1 cellular context compared by ENCODE assay signal in the genomic region with DNA sequence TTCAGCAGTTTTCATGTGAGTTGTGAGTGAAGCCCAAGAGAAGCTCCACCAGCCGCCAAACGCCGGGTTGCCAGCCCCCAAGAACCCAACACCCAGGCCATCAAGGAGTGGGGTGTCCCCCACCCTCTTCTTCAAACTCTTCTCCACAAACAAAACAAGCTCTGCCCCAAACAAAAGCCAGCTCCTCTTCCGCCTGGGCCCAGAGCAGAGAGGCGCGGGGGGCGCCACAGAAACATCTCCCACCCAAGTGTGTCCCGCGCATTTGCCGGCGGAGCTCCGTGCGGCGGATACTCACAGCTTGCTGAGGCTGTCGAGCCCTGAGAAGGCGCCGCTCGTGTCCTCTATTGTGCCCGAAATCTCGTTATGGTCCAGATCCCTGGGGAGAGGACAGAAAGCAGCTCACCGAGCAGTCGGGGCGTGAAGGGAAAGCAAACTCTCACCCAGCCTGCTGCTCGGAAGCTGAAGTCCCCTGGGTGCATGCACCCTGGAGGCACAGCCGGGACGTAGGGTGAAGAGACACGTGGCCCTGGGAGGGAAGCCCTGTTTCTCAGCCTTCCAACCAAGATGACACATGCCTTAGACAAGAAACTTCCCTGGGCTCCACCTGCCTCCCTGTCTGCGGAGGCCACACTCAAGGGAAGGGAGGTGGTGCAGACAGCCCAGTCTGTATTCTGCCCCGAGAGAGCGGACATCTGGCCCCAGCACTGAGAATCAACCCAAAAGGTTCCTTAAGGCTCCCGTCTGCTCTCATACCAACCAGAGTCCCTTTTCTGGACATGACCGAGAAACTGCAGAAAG.
TF ChIP-seq lines count a peak whose summit lies in the region.

No MANE protein-coding gene starts in this region.

TF ChIP-seq in WTC11, 78 proteins besides CTCF, POLR2A, EP300 and RAD21 (continued from another document):
- TF ChIP-seq, protein P1, sequence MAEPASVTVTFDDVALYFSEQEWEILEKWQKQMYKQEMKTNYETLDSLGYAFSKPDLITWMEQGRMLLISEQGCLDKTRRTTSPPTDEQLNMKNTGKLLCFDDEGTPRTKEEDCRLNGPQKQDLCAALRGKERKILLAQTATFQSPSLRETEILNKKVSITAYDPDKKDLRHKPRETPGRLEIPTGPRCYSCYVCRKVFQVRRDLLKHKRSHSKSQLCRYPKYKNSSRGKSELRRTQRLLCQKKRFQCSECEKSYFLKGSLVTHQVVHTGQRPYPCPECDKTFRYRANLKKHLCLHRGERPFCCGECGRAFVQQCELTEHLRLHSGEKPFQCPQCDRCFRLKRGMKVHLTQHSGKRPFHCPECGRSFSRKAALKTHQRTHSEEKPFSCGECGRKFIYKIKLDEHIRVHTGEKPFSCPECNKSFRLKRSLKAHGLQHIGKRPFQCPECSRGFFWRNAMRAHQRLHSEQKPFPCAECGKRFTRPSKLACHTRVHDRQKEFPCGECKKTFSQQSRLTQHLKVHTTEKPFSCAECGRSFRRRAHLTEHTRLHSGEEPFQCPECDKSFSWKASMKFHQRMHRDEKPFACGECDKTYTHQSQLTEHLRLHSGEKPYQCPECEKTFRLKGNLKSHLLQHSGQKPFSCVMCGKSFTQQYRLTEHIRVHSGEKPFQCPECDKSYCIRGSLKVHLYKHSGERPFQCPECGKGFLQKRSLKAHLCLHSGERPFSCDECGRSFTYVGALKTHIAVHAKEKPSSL (CRISPR knock-in tag; conservative IDR thresholded peaks at IDR 0.05) = no peak
- no peak for TF ChIP-seq ZNF232 (CRISPR knock-in tag; IDR thresholded peaks at IDR 0.05)
- TF ChIP-seq, protein P2, sequence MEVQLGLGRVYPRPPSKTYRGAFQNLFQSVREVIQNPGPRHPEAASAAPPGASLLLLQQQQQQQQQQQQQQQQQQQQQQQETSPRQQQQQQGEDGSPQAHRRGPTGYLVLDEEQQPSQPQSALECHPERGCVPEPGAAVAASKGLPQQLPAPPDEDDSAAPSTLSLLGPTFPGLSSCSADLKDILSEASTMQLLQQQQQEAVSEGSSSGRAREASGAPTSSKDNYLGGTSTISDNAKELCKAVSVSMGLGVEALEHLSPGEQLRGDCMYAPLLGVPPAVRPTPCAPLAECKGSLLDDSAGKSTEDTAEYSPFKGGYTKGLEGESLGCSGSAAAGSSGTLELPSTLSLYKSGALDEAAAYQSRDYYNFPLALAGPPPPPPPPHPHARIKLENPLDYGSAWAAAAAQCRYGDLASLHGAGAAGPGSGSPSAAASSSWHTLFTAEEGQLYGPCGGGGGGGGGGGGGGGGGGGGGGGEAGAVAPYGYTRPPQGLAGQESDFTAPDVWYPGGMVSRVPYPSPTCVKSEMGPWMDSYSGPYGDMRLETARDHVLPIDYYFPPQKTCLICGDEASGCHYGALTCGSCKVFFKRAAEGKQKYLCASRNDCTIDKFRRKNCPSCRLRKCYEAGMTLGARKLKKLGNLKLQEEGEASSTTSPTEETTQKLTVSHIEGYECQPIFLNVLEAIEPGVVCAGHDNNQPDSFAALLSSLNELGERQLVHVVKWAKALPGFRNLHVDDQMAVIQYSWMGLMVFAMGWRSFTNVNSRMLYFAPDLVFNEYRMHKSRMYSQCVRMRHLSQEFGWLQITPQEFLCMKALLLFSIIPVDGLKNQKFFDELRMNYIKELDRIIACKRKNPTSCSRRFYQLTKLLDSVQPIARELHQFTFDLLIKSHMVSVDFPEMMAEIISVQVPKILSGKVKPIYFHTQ (CRISPR knock-in tag; IDR thresholded peaks at IDR 0.05) = no peak
- no peak for TF ChIP-seq NFYB (CRISPR knock-in tag; conservative IDR thresholded peaks at IDR 0.05; ENCODE audit: low read depth)
- TF ChIP-seq, protein P3, sequence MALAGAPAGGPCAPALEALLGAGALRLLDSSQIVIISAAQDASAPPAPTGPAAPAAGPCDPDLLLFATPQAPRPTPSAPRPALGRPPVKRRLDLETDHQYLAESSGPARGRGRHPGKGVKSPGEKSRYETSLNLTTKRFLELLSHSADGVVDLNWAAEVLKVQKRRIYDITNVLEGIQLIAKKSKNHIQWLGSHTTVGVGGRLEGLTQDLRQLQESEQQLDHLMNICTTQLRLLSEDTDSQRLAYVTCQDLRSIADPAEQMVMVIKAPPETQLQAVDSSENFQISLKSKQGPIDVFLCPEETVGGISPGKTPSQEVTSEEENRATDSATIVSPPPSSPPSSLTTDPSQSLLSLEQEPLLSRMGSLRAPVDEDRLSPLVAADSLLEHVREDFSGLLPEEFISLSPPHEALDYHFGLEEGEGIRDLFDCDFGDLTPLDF (CRISPR knock-in tag; IDR thresholded peaks at IDR 0.05) = no peak
- no peak for TF ChIP-seq TEAD1 (CRISPR knock-in tag; IDR thresholded peaks at IDR 0.05)
- TF ChIP-seq, protein P4, sequence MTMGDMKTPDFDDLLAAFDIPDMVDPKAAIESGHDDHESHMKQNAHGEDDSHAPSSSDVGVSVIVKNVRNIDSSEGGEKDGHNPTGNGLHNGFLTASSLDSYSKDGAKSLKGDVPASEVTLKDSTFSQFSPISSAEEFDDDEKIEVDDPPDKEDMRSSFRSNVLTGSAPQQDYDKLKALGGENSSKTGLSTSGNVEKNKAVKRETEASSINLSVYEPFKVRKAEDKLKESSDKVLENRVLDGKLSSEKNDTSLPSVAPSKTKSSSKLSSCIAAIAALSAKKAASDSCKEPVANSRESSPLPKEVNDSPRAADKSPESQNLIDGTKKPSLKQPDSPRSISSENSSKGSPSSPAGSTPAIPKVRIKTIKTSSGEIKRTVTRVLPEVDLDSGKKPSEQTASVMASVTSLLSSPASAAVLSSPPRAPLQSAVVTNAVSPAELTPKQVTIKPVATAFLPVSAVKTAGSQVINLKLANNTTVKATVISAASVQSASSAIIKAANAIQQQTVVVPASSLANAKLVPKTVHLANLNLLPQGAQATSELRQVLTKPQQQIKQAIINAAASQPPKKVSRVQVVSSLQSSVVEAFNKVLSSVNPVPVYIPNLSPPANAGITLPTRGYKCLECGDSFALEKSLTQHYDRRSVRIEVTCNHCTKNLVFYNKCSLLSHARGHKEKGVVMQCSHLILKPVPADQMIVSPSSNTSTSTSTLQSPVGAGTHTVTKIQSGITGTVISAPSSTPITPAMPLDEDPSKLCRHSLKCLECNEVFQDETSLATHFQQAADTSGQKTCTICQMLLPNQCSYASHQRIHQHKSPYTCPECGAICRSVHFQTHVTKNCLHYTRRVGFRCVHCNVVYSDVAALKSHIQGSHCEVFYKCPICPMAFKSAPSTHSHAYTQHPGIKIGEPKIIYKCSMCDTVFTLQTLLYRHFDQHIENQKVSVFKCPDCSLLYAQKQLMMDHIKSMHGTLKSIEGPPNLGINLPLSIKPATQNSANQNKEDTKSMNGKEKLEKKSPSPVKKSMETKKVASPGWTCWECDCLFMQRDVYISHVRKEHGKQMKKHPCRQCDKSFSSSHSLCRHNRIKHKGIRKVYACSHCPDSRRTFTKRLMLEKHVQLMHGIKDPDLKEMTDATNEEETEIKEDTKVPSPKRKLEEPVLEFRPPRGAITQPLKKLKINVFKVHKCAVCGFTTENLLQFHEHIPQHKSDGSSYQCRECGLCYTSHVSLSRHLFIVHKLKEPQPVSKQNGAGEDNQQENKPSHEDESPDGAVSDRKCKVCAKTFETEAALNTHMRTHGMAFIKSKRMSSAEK (CRISPR knock-in tag; IDR thresholded peaks at IDR 0.05; ENCODE audit: borderline replicate concordance) = no peak
- TF ChIP-seq, protein P5, sequence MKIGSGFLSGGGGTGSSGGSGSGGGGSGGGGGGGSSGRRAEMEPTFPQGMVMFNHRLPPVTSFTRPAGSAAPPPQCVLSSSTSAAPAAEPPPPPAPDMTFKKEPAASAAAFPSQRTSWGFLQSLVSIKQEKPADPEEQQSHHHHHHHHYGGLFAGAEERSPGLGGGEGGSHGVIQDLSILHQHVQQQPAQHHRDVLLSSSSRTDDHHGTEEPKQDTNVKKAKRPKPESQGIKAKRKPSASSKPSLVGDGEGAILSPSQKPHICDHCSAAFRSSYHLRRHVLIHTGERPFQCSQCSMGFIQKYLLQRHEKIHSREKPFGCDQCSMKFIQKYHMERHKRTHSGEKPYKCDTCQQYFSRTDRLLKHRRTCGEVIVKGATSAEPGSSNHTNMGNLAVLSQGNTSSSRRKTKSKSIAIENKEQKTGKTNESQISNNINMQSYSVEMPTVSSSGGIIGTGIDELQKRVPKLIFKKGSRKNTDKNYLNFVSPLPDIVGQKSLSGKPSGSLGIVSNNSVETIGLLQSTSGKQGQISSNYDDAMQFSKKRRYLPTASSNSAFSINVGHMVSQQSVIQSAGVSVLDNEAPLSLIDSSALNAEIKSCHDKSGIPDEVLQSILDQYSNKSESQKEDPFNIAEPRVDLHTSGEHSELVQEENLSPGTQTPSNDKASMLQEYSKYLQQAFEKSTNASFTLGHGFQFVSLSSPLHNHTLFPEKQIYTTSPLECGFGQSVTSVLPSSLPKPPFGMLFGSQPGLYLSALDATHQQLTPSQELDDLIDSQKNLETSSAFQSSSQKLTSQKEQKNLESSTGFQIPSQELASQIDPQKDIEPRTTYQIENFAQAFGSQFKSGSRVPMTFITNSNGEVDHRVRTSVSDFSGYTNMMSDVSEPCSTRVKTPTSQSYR (CRISPR knock-in tag; IDR thresholded peaks at IDR 0.05) = no peak
- TF ChIP-seq NFE2L1 (CRISPR knock-in tag; IDR thresholded peaks at IDR 0.05) = no peak
- TF ChIP-seq RORB (CRISPR knock-in tag; IDR thresholded peaks at IDR 0.05) = no peak
- TF ChIP-seq ZNF263 (CRISPR knock-in tag; IDR thresholded peaks at IDR 0.05; ENCODE audit: low read depth) = no peak
- no peak for TF ChIP-seq PRRX2 (CRISPR knock-in tag; IDR thresholded peaks at IDR 0.05)
TF ChIP-seq in WTC11: peak in this region for 0.
